In genomic region chr7:121392277-121393004, GRCh38 we compare ENCODE assay signal across 2 cellular contexts.
TF ChIP-seq lines count a peak whose summit lies in the region.

No MANE protein-coding gene starts in this region.

TF ChIP-seq in HCT116, 20 proteins besides CTCF, POLR2A, EP300 and RAD21:
- TF ChIP-seq POLR2AphosphoS5 (IDR thresholded peaks at IDR 0.05; ENCODE audit: low read depth, low read length) (0 out of 2 replicates have a peak, but pooled peaks have one; percentile 9), ELF1 (IDR thresholded peaks at IDR 0.05; ENCODE audit: borderline replicate concordance, low read depth) (no peak), MAX (IDR thresholded peaks at IDR 0.05) (peak; percentile 16; the same call in 1 of the 2 replicates), JUND (IDR thresholded peaks at IDR 0.05) (0 out of 2 replicates have a peak, but pooled peaks have one; percentile 10)
TF ChIP-seq in HCT116: peak in this region for 3.

TF ChIP-seq in GM12878, 131 proteins besides CTCF, POLR2A, EP300 and RAD21:
- TF ChIP-seq MTA2 (IDR thresholded peaks at IDR 0.05; ENCODE audit: low read depth): no peak
- no peak for TF ChIP-seq RUNX3 (IDR thresholded peaks at IDR 0.05; ENCODE audit: low read length)
- TF ChIP-seq ZBTB33 (IDR thresholded peaks at IDR 0.05): 0 out of 2 replicates have a peak, but pooled peaks have one; percentile 33
- no peak for TF ChIP-seq CBX5 (IDR thresholded peaks at IDR 0.05; ENCODE audit: low read depth)
- TF ChIP-seq ZNF217 (IDR thresholded peaks at IDR 0.05): 0 out of 2 replicates have a peak, but pooled peaks have one; percentile 61
- TF ChIP-seq, protein P1, sequence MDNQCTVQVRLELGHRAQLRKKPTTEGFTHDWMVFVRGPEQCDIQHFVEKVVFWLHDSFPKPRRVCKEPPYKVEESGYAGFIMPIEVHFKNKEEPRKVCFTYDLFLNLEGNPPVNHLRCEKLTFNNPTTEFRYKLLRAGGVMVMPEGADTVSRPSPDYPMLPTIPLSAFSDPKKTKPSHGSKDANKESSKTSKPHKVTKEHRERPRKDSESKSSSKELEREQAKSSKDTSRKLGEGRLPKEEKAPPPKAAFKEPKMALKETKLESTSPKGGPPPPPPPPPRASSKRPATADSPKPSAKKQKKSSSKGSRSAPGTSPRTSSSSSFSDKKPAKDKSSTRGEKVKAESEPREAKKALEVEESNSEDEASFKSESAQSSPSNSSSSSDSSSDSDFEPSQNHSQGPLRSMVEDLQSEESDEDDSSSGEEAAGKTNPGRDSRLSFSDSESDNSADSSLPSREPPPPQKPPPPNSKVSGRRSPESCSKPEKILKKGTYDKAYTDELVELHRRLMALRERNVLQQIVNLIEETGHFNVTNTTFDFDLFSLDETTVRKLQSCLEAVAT (IDR thresholded peaks at IDR 0.05): peak; percentile 78
- TF ChIP-seq, protein P2, sequence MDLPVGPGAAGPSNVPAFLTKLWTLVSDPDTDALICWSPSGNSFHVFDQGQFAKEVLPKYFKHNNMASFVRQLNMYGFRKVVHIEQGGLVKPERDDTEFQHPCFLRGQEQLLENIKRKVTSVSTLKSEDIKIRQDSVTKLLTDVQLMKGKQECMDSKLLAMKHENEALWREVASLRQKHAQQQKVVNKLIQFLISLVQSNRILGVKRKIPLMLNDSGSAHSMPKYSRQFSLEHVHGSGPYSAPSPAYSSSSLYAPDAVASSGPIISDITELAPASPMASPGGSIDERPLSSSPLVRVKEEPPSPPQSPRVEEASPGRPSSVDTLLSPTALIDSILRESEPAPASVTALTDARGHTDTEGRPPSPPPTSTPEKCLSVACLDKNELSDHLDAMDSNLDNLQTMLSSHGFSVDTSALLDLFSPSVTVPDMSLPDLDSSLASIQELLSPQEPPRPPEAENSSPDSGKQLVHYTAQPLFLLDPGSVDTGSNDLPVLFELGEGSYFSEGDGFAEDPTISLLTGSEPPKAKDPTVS (IDR thresholded peaks at IDR 0.05; ENCODE audit: low read depth, low read length): no peak
- peak; percentile 72 for TF ChIP-seq ZNF24 (IDR thresholded peaks at IDR 0.05)
